Comparison of ENCODE assay signal across 13 cellular contexts in genomic region chr11:17498475-17498874, GRCh38. TPM values are rescaled to one million over a fixed set of nuclear protein-coding genes. Genes with fewer than 3 reads are reported as not detected.
DNase-seq lines count a peak whose midpoint lies in the region; ATAC-seq, FAIRE-seq and TF ChIP-seq lines count a peak whose summit lies in the region.
"Had no signal": no experiment of that assay in that cellular context is flagged by ENCODE, and none has a peak within 500 bp of the region (broad histone marks: within the 10 kb centered on the region; RNA-seq: fewer than 3 reads in every experiment).

No MANE protein-coding gene starts in this region.

- H3K9ac ChIP-seq in SK-N-SH (no peak overlapping the region), kidney (ENCODE audit: low read length in 2 of 2) (no peak overlapping the region)

- WGBS in SK-N-SH (ENCODE audit: low lambda C conversion rate): 40% methylated on average over 5 of the region's 5 CpGs

- H3F3A ChIP-seq in SK-N-SH (replicated peaks; ENCODE audit: insufficient read depth): no peaks in the 10 kb centered on the region

- H3K4me2 ChIP-seq in SK-N-SH: no peak overlapping the region

- no peaks in the 10 kb centered on the region for H3K27me3 Mint-ChIP-seq in Caco-2 (ENCODE audit: insufficient read depth, unreplicated experiment)

- H3K9me3 Mint-ChIP-seq in Caco-2 (ENCODE audit: unreplicated experiment): no peaks in the 10 kb centered on the region
- H3K9me3 Mint-ChIP-seq: stimulated activated naive B cell treated with anti-CD40 and anti-IgM and Interleukin-4, amounts not matched to agents 10 μg/mL and 1 μg/mL and 100 μg/mL, for 72 hours had no signal

- no peaks in the 10 kb centered on the region for H3K9me2 ChIP-seq in SK-N-SH

- ATAC-seq in GM18505 (IDR thresholded peaks at IDR 0.05; ENCODE audit: unreplicated experiment) (no peak), HG02798 (IDR thresholded peaks at IDR 0.05; ENCODE audit: poor library complexity, unreplicated experiment) (no peak), left colon (no peak)

- H4K20me1 ChIP-seq in SK-N-SH (ENCODE audit: insufficient read depth): no peaks in the 10 kb centered on the region

- no peak overlapping the region for H3K4me3 Mint-ChIP-seq in Caco-2 (ENCODE audit: unreplicated experiment)
- H3K4me3 Mint-ChIP-seq: stimulated activated naive B cell treated with anti-CD40 and anti-IgM and Interleukin-4, amounts not matched to agents 10 μg/mL and 1 μg/mL and 100 μg/mL, for 72 hours had no signal

- DNase-seq in Caco-2 (no peak), HCEC 1CT (peak; percentile 11), SK-N-SH (no peak), kidney (peak; percentile 29), SKM-1 treated with dmso at 0.1 percent for 144 hours (lab: John Stamatoyannopoulos, UW; ENCODE audit: unreplicated experiment) (no peak), left colon (no peak)
- DNase-seq: esophagus squamous epithelium; stimulated activated naive B cell treated with anti-CD40 and anti-IgM and Interleukin-4, amounts not matched to agents 10 μg/mL and 1 μg/mL and 100 μg/mL, for 72 hours had no signal

- peaks cover 92% of the 10 kb centered on the region for H3K36me3 Mint-ChIP-seq in Caco-2 (ENCODE audit: insufficient read depth, unreplicated experiment)
- H3K36me3 Mint-ChIP-seq: stimulated activated naive B cell treated with anti-CD40 and anti-IgM and Interleukin-4, amounts not matched to agents 10 μg/mL and 1 μg/mL and 100 μg/mL, for 72 hours had no signal

- H2AFZ ChIP-seq in SK-N-SH (ENCODE audit: low read depth): no peak overlapping the region

- POLR2A ChIA-PET in Caco-2 (lab: Charles Lee): no interaction called here
- POLR2A ChIA-PET in SK-N-SH (lab: Yijun Ruan, JAX): no interaction called here

- intact Hi-C loops in Caco-2 (cut with micrococcal nuclease; ENCODE audit: unreplicated experiment) (no loop called here), kidney (cut with DNase I) (no loop called here), left colon (cut with DNase I, micrococcal nuclease) (no loop called here)

- no peak for TF ChIP-seq EP300 in SK-N-SH (IDR thresholded peaks at IDR 0.05; ENCODE audit: borderline replicate concordance in 1 of 2, low read depth in 1 of 2, low read length in 1 of 2)

- H3K4me1 ChIP-seq in Caco-2 (no peaks in the 10 kb centered on the region), SK-N-SH (ENCODE audit: control insufficient read depth in 1 of 2, insufficient read depth in 2 of 2, low read depth in 1 of 2, low read length in 1 of 2) (no peaks in the 10 kb centered on the region; a peak in 1 of 4 replicates), kidney (ENCODE audit: control insufficient read depth in 1 of 2, insufficient read depth in 1 of 2, low read depth in 1 of 2, low read length in 2 of 2) (no peaks in the 10 kb centered on the region)
- H3K4me1 ChIP-seq: esophagus squamous epithelium had no signal

- CTCF ChIA-PET in Caco-2 (lab: Charles Lee): interaction anchor here (0.7 kb wide), 2 partner anchors 110 to 114 kb away, joined by 3 read pairs; partner anchors contain the start of gene KCNJ11
- CTCF ChIA-PET in SK-N-SH (lab: Yijun Ruan, JAX): interaction anchor here (0.7 to 45.6 kb wide), 3 partner anchors 25 to 112 kb away, joined by 3 to 1101 read pairs (median 499); partner anchors contain the start of gene KCNJ11

- no peaks in the 10 kb centered on the region for H3K79me2 ChIP-seq in SK-N-SH (ENCODE audit: insufficient read depth)

- H3K4me3 ChIP-seq in Caco-2 (ENCODE audit: low read depth, low read length): no peak overlapping the region
- no peak overlapping the region for H3K4me3 ChIP-seq in SK-N-SH (ENCODE audit: low read depth in 2 of 2, low read length in 1 of 2)
- H3K4me3 ChIP-seq in kidney (ENCODE audit: low read length in 2 of 2): no peak overlapping the region
- H3K4me3 ChIP-seq: esophagus squamous epithelium, lung had no signal

- no peak for FAIRE-seq in kidney (lab: Jason Lieb, UNC)
- FAIRE-seq: GM19239 had no signal

- H3K4me1 Mint-ChIP-seq in Caco-2 (ENCODE audit: low read depth, unreplicated experiment): no peaks in the 10 kb centered on the region
- H3K4me1 Mint-ChIP-seq: stimulated activated naive B cell treated with anti-CD40 and anti-IgM and Interleukin-4, amounts not matched to agents 10 μg/mL and 1 μg/mL and 100 μg/mL, for 72 hours had no signal

- no peak for TF ChIP-seq RAD21 in SK-N-SH (IDR thresholded peaks at IDR 0.05; ENCODE audit: low read length)

- no peak for TF ChIP-seq POLR2A in GM18505 (IDR thresholded peaks at IDR 0.05; ENCODE audit: borderline replicate concordance, extremely low read depth, insufficient read depth, insufficient read length)

- H3K36me3 ChIP-seq in Caco-2 (ENCODE audit: control insufficient read depth, insufficient read depth, low read length) (peaks cover 3% of the 10 kb centered on the region; the same call in 1 of the 2 replicates), SK-N-SH (replicated peaks in 1 of 2; ENCODE audit: control insufficient read depth in 1 of 2, insufficient read depth in 2 of 2, low read length in 1 of 2) (no peaks in the 10 kb centered on the region), kidney (ENCODE audit: control insufficient read depth in 1 of 2, insufficient read depth in 2 of 2, low read length in 2 of 2) (no peaks in the 10 kb centered on the region)
- H3K36me3 ChIP-seq: esophagus squamous epithelium had no signal

- TF ChIP-seq CTCF in Caco-2 (IDR thresholded peaks at IDR 0.05; ENCODE audit: insufficient read depth in 1 of 2, low read depth in 1 of 2, low read length in 1 of 2, severe bottlenecking in 1 of 2, unreplicated experiment in 1 of 2) (no peak), SK-N-SH (IDR thresholded peaks at IDR 0.05) (peak; percentile 36), kidney (IDR thresholded peaks at IDR 0.05; ENCODE audit: borderline replicate concordance, extremely low read depth, insufficient read depth) (no peak)

- no TSS peak for BruUV-seq in Caco-2 (replicated peaks; lab: Mats Ljungman, UMichigan)

- H3K9me3 ChIP-seq in Caco-2 (no peaks in the 10 kb centered on the region), SK-N-SH (no peaks in the 10 kb centered on the region), kidney (ENCODE audit: control insufficient read depth in 1 of 2, low read length in 2 of 2) (no peaks in the 10 kb centered on the region)
- H3K9me3 ChIP-seq: esophagus squamous epithelium had no signal

- H3K27me3 ChIP-seq in Caco-2 (replicated peaks; ENCODE audit: control insufficient read depth, insufficient read depth, low read length) (no peaks in the 10 kb centered on the region), SK-N-SH (ENCODE audit: insufficient read depth) (0 out of 2 replicates have a peak, but pooled peaks cover 6% of the 10 kb centered on the region)

- peak overlapping the region; percentile 40 for H3K27ac Mint-ChIP-seq in Caco-2 (ENCODE audit: unreplicated experiment)
- H3K27ac Mint-ChIP-seq: stimulated activated naive B cell treated with anti-CD40 and anti-IgM and Interleukin-4, amounts not matched to agents 10 μg/mL and 1 μg/mL and 100 μg/mL, for 72 hours had no signal

- H3K27ac ChIP-seq in SK-N-SH (ENCODE audit: low read depth in 2 of 2, low read length in 1 of 2) (no peak overlapping the region), kidney (ENCODE audit: low read depth in 2 of 2, low read length in 2 of 2) (no peak overlapping the region)
- H3K27ac ChIP-seq: esophagus squamous epithelium had no signal

TF ChIP-seq in SK-N-SH, 30 proteins besides CTCF, POLR2A, EP300 and RAD21 (continues in another document):
- no peak for TF ChIP-seq GATA2 (CRISPR knock-in tag; IDR thresholded peaks at IDR 0.05)
- no peak for TF ChIP-seq NRF1 (IDR thresholded peaks at IDR 0.05; ENCODE audit: low read depth, low read length)
- TF ChIP-seq EZH2phosphoT487 (IDR thresholded peaks at IDR 0.05; ENCODE audit: borderline replicate concordance, low read depth): no peak
- no peak for TF ChIP-seq MAX (IDR thresholded peaks at IDR 0.05; ENCODE audit: low read depth)
- no peak for TF ChIP-seq TAF1 (IDR thresholded peaks at IDR 0.05; ENCODE audit: borderline replicate concordance, low read depth, low read length)
- no peak for TF ChIP-seq ELF1 (IDR thresholded peaks at IDR 0.05)
- TF ChIP-seq FOSL2 (IDR thresholded peaks at IDR 0.05; ENCODE audit: borderline replicate concordance, low read depth): no peak
- no peak for TF ChIP-seq JUND (IDR thresholded peaks at IDR 0.05)
- no peak for TF ChIP-seq TEAD4 (IDR thresholded peaks at IDR 0.05; ENCODE audit: borderline replicate concordance, insufficient read depth)
- no peak for TF ChIP-seq FOXM1 (IDR thresholded peaks at IDR 0.05; ENCODE audit: low read depth)
- TF ChIP-seq TCF12 (IDR thresholded peaks at IDR 0.05): no peak
- no peak for TF ChIP-seq USF2 (IDR thresholded peaks at IDR 0.05; ENCODE audit: borderline replicate concordance, low read depth, low read length)

RNA-seq across cellular contexts. Expression of gene ABCC8, which starts 21.8 kb away (rescaled TPM):
- 0.09 TPM in 1 of 2 replicates, not detected in the other for total RNA-seq in Caco-2 (2022)
- polyA plus RNA-seq in SK-N-SH (2012; rRNA removed): 0.71 and 1.1 TPM in 2 replicates
- 0.15 and 0.39 TPM in 2 replicates for polyA plus RNA-seq in SK-N-SH (2012; cell fraction: cytosol; rRNA removed)
- 2.8 and 4.0 TPM in 2 replicates for polyA plus RNA-seq in SK-N-SH (2012; cell fraction: nucleus; rRNA removed)
- 1.3 TPM for total RNA-seq in kidney
- polyA plus RNA-seq in kidney (ENCODE audit: insufficient read depth, low read depth, low replicate concordance): 3.2 TPM
- 1 to 10 TPM; 4.1 to 5.1 TPM for total RNA-seq in left colon

RNA-seq across cellular contexts. Expression of gene USH1C, which starts 45.7 kb away (rescaled TPM):
- 101 and 113 TPM in 2 replicates for total RNA-seq in Caco-2 (2022)
- not detected in 2 replicates for polyA plus RNA-seq in SK-N-SH (2012; rRNA removed)
- polyA plus RNA-seq in SK-N-SH (2012; cell fraction: cytosol; rRNA removed): 0.01 TPM in 1 of 2 replicates, not detected in the other
- 0.13 TPM in 1 of 2 replicates, not detected in the other for polyA plus RNA-seq in SK-N-SH (2012; cell fraction: nucleus; rRNA removed)
- total RNA-seq in kidney: 38.6 TPM
- 107 TPM for polyA plus RNA-seq in kidney (ENCODE audit: insufficient read depth, low read depth, low replicate concordance)
- total RNA-seq in left colon: 100 to 1,000 TPM; 159 to 181 TPM
- total RNA-seq: esophagus squamous epithelium, skeletal muscle tissue had no signal

RNA-seq across cellular contexts. Expression of gene OTOG, which starts 48.6 kb away (rescaled TPM):
- total RNA-seq in Caco-2 (2022) (0.95 and 2.5 TPM in 2 replicates), kidney (0.06 TPM), left colon (not detected)
- polyA plus RNA-seq in SK-N-SH (2012; rRNA removed) (not detected in 2 replicates), kidney (ENCODE audit: insufficient read depth, low read depth, low replicate concordance) (not detected)
- not detected in 2 replicates for polyA plus RNA-seq in SK-N-SH (2012; cell fraction: cytosol; rRNA removed)
- not detected in 2 replicates for polyA plus RNA-seq in SK-N-SH (2012; cell fraction: nucleus; rRNA removed)
- total RNA-seq: esophagus squamous epithelium had no signal
- polyA plus RNA-seq: lung had no signal

Comparison
In these comparisons a context has a peak if more than half of its experiments do, and no peak if none do; other contexts are left out.
1. DNase-seq: peak in HCEC 1CT (single experiment) and kidney (single experiment); none in Caco-2 (0 of 2), SK-N-SH (single experiment), SKM-1 treated with dmso at 0.1 percent for 144 hours (single experiment) and left colon (0 of 2).